ENCODE assay signal across 8 cellular contexts in genomic region chrX:2710041-2710471, GRCh38. TPM values are rescaled to one million over a fixed set of nuclear protein-coding genes. Genes with fewer than 3 reads are reported as not detected.
DNase-seq lines count a peak whose midpoint lies in the region; ATAC-seq, FAIRE-seq and TF ChIP-seq lines count a peak whose summit lies in the region.

No MANE protein-coding gene starts in this region.

- H3K79me2 ChIP-seq in endothelial cell of umbilical vein (ENCODE audit: control insufficient read depth, insufficient read depth, low read length) = peaks cover 77% of the 10 kb centered on the region

- no peaks in the 10 kb centered on the region for H3K9me3 Mint-ChIP-seq in nephron progenitor cell

- H3K4me3 Mint-ChIP-seq in nephron progenitor cell = no peak overlapping the region

- H3K9me1 ChIP-seq in endothelial cell of umbilical vein (replicated peaks; ENCODE audit: control insufficient read depth, extremely low read depth, insufficient read depth, low read length) = no peaks in the 10 kb centered on the region

- H3K36me3 Mint-ChIP-seq in nephron progenitor cell (ENCODE audit: low read depth) = peaks cover 6% of the 10 kb centered on the region

- dilution Hi-C loops in endothelial cell of umbilical vein (cut with MboI; ENCODE audit: extremely low pct_ligation_motif_present, low sequenced_read_pairs) = no loop called here

- H3K27ac Mint-ChIP-seq in nephron progenitor cell = peak overlapping the region; percentile 69

- no peak for TF ChIP-seq CTCF in endothelial cell of umbilical vein (IDR thresholded peaks at IDR 0.05; ENCODE audit: extremely low read depth in 1 of 2, insufficient read depth in 1 of 2, low read depth in 1 of 2, low read length in 2 of 2)
- TF ChIP-seq CTCF in nephron progenitor cell (IDR thresholded peaks at IDR 0.05) = no peak

- H3K27me3 ChIP-seq in endothelial cell of umbilical vein (ENCODE audit: control insufficient read depth in 2 of 2, insufficient read depth in 2 of 2, low read length in 2 of 2) = no peaks in the 10 kb centered on the region

- peaks cover 49% of the 10 kb centered on the region for H3K4me1 ChIP-seq in endothelial cell of umbilical vein (ENCODE audit: control insufficient read depth, extremely low read depth, insufficient read depth, low read length)

- H3K4me3 ChIP-seq in SK-N-MC (peak overlapping the region; percentile 36; the same call in 1 of the 2 replicates), endothelial cell of umbilical vein (replicated peaks in 1 of 3; ENCODE audit: insufficient read depth in 1 of 3, low read depth in 1 of 3, low read length in 3 of 3) (peak overlapping the region in 1 of 3 experiments; percentile 24)

- H3K9me3 ChIP-seq in SK-N-MC (ENCODE audit: low read depth, low read length) (no peaks in the 10 kb centered on the region), endothelial cell of umbilical vein (replicated peaks; ENCODE audit: control insufficient read depth, insufficient read depth, low read length) (no peaks in the 10 kb centered on the region)

- POLR2A ChIA-PET in endothelial cell of umbilical vein (lab: Charles Lee) = no interaction called here

- intact Hi-C loops in endothelial cell of umbilical vein (cut with micrococcal nuclease) = loop anchor here (2.0 kb wide), 1 partner anchor 65 kb away; no protein-coding TSS in a partner anchor

- peaks cover 3% of the 10 kb centered on the region for H3K27me3 Mint-ChIP-seq in nephron progenitor cell (ENCODE audit: low read depth, poor library complexity)

- no peak overlapping the region for H3K9ac ChIP-seq in SK-N-MC (ENCODE audit: insufficient read length)
- peak overlapping the region; percentile 81 for H3K9ac ChIP-seq in endothelial cell of umbilical vein (replicated peaks; ENCODE audit: extremely low read depth, insufficient read depth, low read length)

- H2AFZ ChIP-seq in endothelial cell of umbilical vein (ENCODE audit: low read depth, low read length) = no peak overlapping the region

- FAIRE-seq in endothelial cell of umbilical vein (lab: Jason Lieb, UNC) = peak; percentile 68

- peak overlapping the region; percentile 33 for H3K4me2 ChIP-seq in endothelial cell of umbilical vein (ENCODE audit: insufficient read depth, low read length)

- TSS peak; percentile 86 for BruUV-seq in endothelial cell of umbilical vein (replicated peaks; lab: Mats Ljungman, UMichigan)

- TF ChIP-seq POLR2A in endothelial cell of umbilical vein (IDR thresholded peaks at IDR 0.05; ENCODE audit: low read depth, low read length) = no peak

- H4K20me1 ChIP-seq in endothelial cell of umbilical vein (replicated peaks; ENCODE audit: control insufficient read depth, extremely low read depth, insufficient read depth, low read length) = no peaks in the 10 kb centered on the region

- H3K4me1 Mint-ChIP-seq in nephron progenitor cell = peaks cover 50% of the 10 kb centered on the region

- ATAC-seq in HG02870 (IDR thresholded peaks at IDR 0.05; ENCODE audit: unreplicated experiment) = no peak

- CTCF ChIA-PET in endothelial cell of umbilical vein (lab: Charles Lee) = no interaction called here

- H3K27ac ChIP-seq in SK-N-MC (peak overlapping the region; percentile 84), endothelial cell of umbilical vein (ENCODE audit: insufficient read depth, low read depth, low read length) (peak overlapping the region; percentile 96)

- peak; percentile 70 for DNase-seq in GM03348 (ENCODE audit: low spot score)
- DNase-seq in SK-N-MC (ENCODE audit: low read depth, low spot score) = no peak
- peak; percentile 85 for DNase-seq in endothelial cell of umbilical vein (ENCODE audit: low read depth, low spot score)
- no peak for DNase-seq in nephron progenitor cell
- DNase-seq in medulla oblongata (ENCODE audit: extremely low spot score) = no peak
- DNase-seq in SHP77 (lab: John Stamatoyannopoulos, UW) = no peak
- no peak for DNase-seq in T1000 (lab: John Stamatoyannopoulos, UW)

- H3K36me3 ChIP-seq in SK-N-MC (ENCODE audit: insufficient read depth, low read length) = peaks cover 47% of the 10 kb centered on the region
- peaks cover 3 to 15% of the 10 kb centered on the region in 2 experiments for H3K36me3 ChIP-seq in endothelial cell of umbilical vein (ENCODE audit: control insufficient read depth in 2 of 2, extremely low read depth in 1 of 2, insufficient read depth in 2 of 2, low read length in 2 of 2)

TF ChIP-seq in endothelial cell of umbilical vein, 7 proteins besides CTCF, POLR2A, EP300 and RAD21:
- TF ChIP-seq POLR2AphosphoS5 (IDR thresholded peaks at IDR 0.05; ENCODE audit: insufficient read depth, low read depth, low read length) = peak; percentile 38
- peak; percentile 94 for TF ChIP-seq JUN (IDR thresholded peaks at IDR 0.05; ENCODE audit: borderline replicate concordance, insufficient read depth, insufficient read length, low read depth)
- no peak for TF ChIP-seq GATA2 (IDR thresholded peaks at IDR 0.05; ENCODE audit: insufficient read depth, insufficient read length, low read depth, low read length)
- TF ChIP-seq FOS (IDR thresholded peaks at IDR 0.05; ENCODE audit: borderline replicate concordance, insufficient read depth, low read length) = peak; percentile 86
- TF ChIP-seq MYC (IDR thresholded peaks at IDR 0.05; ENCODE audit: low read depth, low read length) = no peak

RNA-seq across cellular contexts. Expression of gene CD99, which starts 19.0 kb away (rescaled TPM):
- 641 and 654 TPM in 2 replicates for total RNA-seq in endothelial cell of umbilical vein
- polyA plus RNA-seq in endothelial cell of umbilical vein = 364 and 474 TPM in 2 replicates
- 464 and 610 TPM in 2 replicates for polyA plus RNA-seq in endothelial cell of umbilical vein (2011; cell fraction: cytosol; rRNA removed)
- 271 and 326 TPM in 2 replicates for polyA plus RNA-seq in endothelial cell of umbilical vein (2011; cell fraction: nucleus; rRNA removed)
- polyA plus RNA-seq in endothelial cell of umbilical vein (2012) = 519 and 816 TPM in 2 replicates
- polyA minus RNA-seq in endothelial cell of umbilical vein = 211 and 221 TPM in 2 replicates
- polyA minus RNA-seq in endothelial cell of umbilical vein (2011; cell fraction: cytosol; rRNA and poly(A)+ RNA removed) = 55.5 TPM
- 67.1 and 74.9 TPM in 2 replicates for polyA minus RNA-seq in endothelial cell of umbilical vein (2011; cell fraction: nucleus; rRNA and poly(A)+ RNA removed)

RNA-seq across cellular contexts. Expression of gene XG, which starts 41.8 kb away (rescaled TPM):
- total RNA-seq in endothelial cell of umbilical vein = 0.44 TPM in 1 of 2 replicates, not detected in the other
- 0.10 TPM in 1 of 2 replicates, not detected in the other for polyA plus RNA-seq in endothelial cell of umbilical vein
- polyA plus RNA-seq in endothelial cell of umbilical vein (2011; cell fraction: cytosol; rRNA removed) = 0.04 and 0.17 TPM in 2 replicates
- polyA plus RNA-seq in endothelial cell of umbilical vein (2011; cell fraction: nucleus; rRNA removed) = 0.15 TPM in 1 of 2 replicates, not detected in the other
- 0.19 TPM in 1 of 2 replicates, not detected in the other for polyA plus RNA-seq in endothelial cell of umbilical vein (2012)
- polyA minus RNA-seq in endothelial cell of umbilical vein = not detected in 2 replicates
- polyA minus RNA-seq in endothelial cell of umbilical vein (2011; cell fraction: cytosol; rRNA and poly(A)+ RNA removed) = not detected
- polyA minus RNA-seq in endothelial cell of umbilical vein (2011; cell fraction: nucleus; rRNA and poly(A)+ RNA removed) = 0.24 and 0.43 TPM in 2 replicates

Comparison
In these comparisons a context has a peak if more than half of its experiments do, and no peak if none do; other contexts are left out.
1. DNase-seq: peak in GM03348 (single experiment) and endothelial cell of umbilical vein (single experiment); none in SK-N-MC (single experiment), nephron progenitor cell (single experiment), medulla oblongata (single experiment), SHP77 (0 of 2) and T1000 (single experiment).